37 cellular contexts compared by ENCODE assay signal in the genomic region with DNA sequence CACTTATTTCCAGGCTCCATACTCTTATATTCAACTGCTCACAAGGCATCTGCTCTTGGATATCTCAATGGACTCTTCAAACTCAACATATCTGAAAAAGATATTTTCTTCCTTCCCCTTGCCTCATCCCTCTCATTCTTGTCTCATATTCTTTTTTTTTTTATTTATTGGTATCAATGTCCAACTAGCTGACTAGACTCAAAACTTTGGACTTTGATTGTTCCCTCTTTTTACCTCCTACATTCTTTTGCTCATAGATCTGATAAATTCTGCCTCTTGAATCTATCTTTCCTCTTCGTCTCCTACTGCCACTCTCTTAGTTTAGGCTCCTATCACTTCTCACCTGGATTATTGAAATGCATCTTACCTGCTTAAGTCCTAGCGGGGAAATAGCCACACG.
"Had no signal": no experiment of that assay in that cellular context is flagged by ENCODE, and none has a peak within 500 bp of the region (broad histone marks: within the 10 kb centered on the region; RNA-seq: fewer than 3 reads in every experiment).

No MANE protein-coding gene starts in this region.

- ATAC-seq: activated CD8-positive, alpha-beta T cell treated with anti-CD3 and anti-CD28 coated beads for 36 hours; activated naive CD4-positive, alpha-beta T cell treated with anti-CD3 and anti-CD28 coated beads, Interleukin-2, amount 50 U/mL, for 72 hours; activated T-cell treated with anti-CD3 and anti-CD28 coated beads, Interleukin-2, amount 50 U/mL, for 4 hours; activated T-cell treated with anti-CD3 and anti-CD28 coated beads, Interleukin-2, amount 50 U/mL, for 72 hours; activated T-helper 17 cell treated with anti-CD3 and anti-CD28 coated beads, Interleukin-2, amount 50 U/mL, for 72 hours; body of pancreas had no signal

- H3K4me3 ChIP-seq: adrenal gland, body of pancreas, breast epithelium had no signal

- FAIRE-seq: astrocyte, TTC549 had no signal

- H3K9me3 Mint-ChIP-seq: activated CD4-positive, alpha-beta memory T cell treated with anti-CD3 and anti-CD28 coated beads for 36 hours; activated CD4-positive, alpha-beta T cell treated with anti-CD3 and anti-CD28 coated beads, Interleukin-2, amount 10 ng/mL, durations not matched to agents 24 days and 14 days; activated CD8-positive, alpha-beta T cell treated with anti-CD3 and anti-CD28 coated beads for 36 hours; activated naive CD4-positive, alpha-beta T cell treated with anti-CD3 and anti-CD28 coated beads for 36 hours; activated naive CD8-positive, alpha-beta T cell treated with anti-CD3 and anti-CD28 coated beads for 36 hours; activated T-cell treated with anti-CD3 and anti-CD28 coated beads, Interleukin-2, amount 50 U/mL, for 4 hours; activated T-cell treated with anti-CD3 and anti-CD28 coated beads, Interleukin-2, amount 50 U/mL, for 72 hours; activated T-helper 1 cell treated with anti-CD3 and anti-CD28 coated beads, Interleukin-12 subunit alpha, Interleukin-12 subunit beta, Interleukin-2, Interleukin-4 antibody, amounts not matched to agents 30 ng/mL and 10 ng/mL and 1 ng/mL, durations not matched to agents 14 hours and 24 hours and 36 hours; activated T-helper 17 cell treated with anti-CD3 and anti-CD28 coated beads, Interleukin-2, amount 50 U/mL, for 72 hours; T-helper 1 cell treated with Interleukin-12 subunit alpha and Interleukin-12 subunit beta and Interleukin-4 antibody, amounts not matched to agents 30 μg/mL and 1 μg/mL, for 36 hours; T-helper 2 cell treated with Interferon-gamma antibody and Interleukin-4, amounts not matched to agents 5 μg/mL and 100 μg/mL, for 36 hours had no signal

- H3K27ac ChIP-seq: adrenal gland, body of pancreas, brain microvascular endothelial cell, breast epithelium, VCaP had no signal

- H3K4me1 ChIP-seq: adrenal gland, body of pancreas, breast epithelium had no signal

- H3K27me3 Mint-ChIP-seq: activated B cell treated with CpG ODN at 0.5 μM for 24 hours; activated CD4-positive, alpha-beta memory T cell treated with anti-CD3 and anti-CD28 coated beads for 36 hours; activated CD4-positive, alpha-beta T cell treated with anti-CD3 and anti-CD28 coated beads, Interleukin-2, amount 10 ng/mL, durations not matched to agents 24 days and 14 days; activated CD8-positive, alpha-beta T cell treated with anti-CD3 and anti-CD28 coated beads for 36 hours; activated naive CD8-positive, alpha-beta T cell treated with anti-CD3 and anti-CD28 coated beads for 36 hours; activated T-helper 17 cell treated with anti-CD3 and anti-CD28 coated beads, Interleukin-2, amount 50 U/mL, for 72 hours had no signal

- H3K36me3 ChIP-seq: adrenal gland, brain microvascular endothelial cell, breast epithelium had no signal

- H3K27ac Mint-ChIP-seq: activated B cell treated with CpG ODN at 0.5 μM for 24 hours; activated CD4-positive, alpha-beta memory T cell treated with anti-CD3 and anti-CD28 coated beads for 36 hours; activated CD4-positive, alpha-beta T cell treated with anti-CD3 and anti-CD28 coated beads, Interleukin-2, amount 10 ng/mL, durations not matched to agents 24 days and 14 days; activated CD8-positive, alpha-beta T cell treated with anti-CD3 and anti-CD28 coated beads for 36 hours; activated naive CD4-positive, alpha-beta T cell treated with anti-CD3 and anti-CD28 coated beads for 36 hours; activated naive CD4-positive, alpha-beta T cell treated with anti-CD3 and anti-CD28 coated beads, Interleukin-2, amount 50 U/mL, for 72 hours; activated naive CD8-positive, alpha-beta T cell treated with anti-CD3 and anti-CD28 coated beads for 36 hours; activated T-cell treated with anti-CD3 and anti-CD28 coated beads, Interleukin-2, amount 50 U/mL, for 72 hours; activated T-helper 1 cell treated with anti-CD3 and anti-CD28 coated beads, Interleukin-12 subunit alpha, Interleukin-12 subunit beta, Interleukin-2, Interleukin-4 antibody, amounts not matched to agents 30 ng/mL and 10 ng/mL and 1 ng/mL, durations not matched to agents 14 hours and 24 hours and 36 hours; activated T-helper 17 cell treated with anti-CD3 and anti-CD28 coated beads, Interleukin-2, amount 50 U/mL, for 72 hours; T-helper 1 cell treated with Interleukin-12 subunit alpha and Interleukin-12 subunit beta and Interleukin-4 antibody, amounts not matched to agents 30 μg/mL and 1 μg/mL, for 36 hours; T-helper 2 cell treated with Interferon-gamma antibody and Interleukin-4, amounts not matched to agents 5 μg/mL and 100 μg/mL, for 36 hours had no signal

- H3K9me3 ChIP-seq: adrenal gland, body of pancreas, breast epithelium had no signal

- H3K27me3 ChIP-seq: adrenal gland, body of pancreas, brain microvascular endothelial cell, breast epithelium had no signal

- H3K4me3 Mint-ChIP-seq: activated B cell treated with CpG ODN at 0.5 μM for 24 hours; activated CD4-positive, alpha-beta memory T cell treated with anti-CD3 and anti-CD28 coated beads for 36 hours; activated CD4-positive, alpha-beta T cell treated with anti-CD3 and anti-CD28 coated beads, Interleukin-2, amount 10 ng/mL, durations not matched to agents 24 days and 14 days; activated CD8-positive, alpha-beta T cell treated with anti-CD3 and anti-CD28 coated beads for 36 hours; activated naive CD4-positive, alpha-beta T cell treated with anti-CD3 and anti-CD28 coated beads for 36 hours; activated naive CD8-positive, alpha-beta T cell treated with anti-CD3 and anti-CD28 coated beads for 36 hours; activated T-cell treated with anti-CD3 and anti-CD28 coated beads, Interleukin-2, amount 50 U/mL, for 4 hours; activated T-cell treated with anti-CD3 and anti-CD28 coated beads, Interleukin-2, amount 50 U/mL, for 72 hours; activated T-helper 1 cell treated with anti-CD3 and anti-CD28 coated beads, Interleukin-12 subunit alpha, Interleukin-12 subunit beta, Interleukin-2, Interleukin-4 antibody, amounts not matched to agents 30 ng/mL and 10 ng/mL and 1 ng/mL, durations not matched to agents 14 hours and 24 hours and 36 hours; activated T-helper 17 cell treated with anti-CD3 and anti-CD28 coated beads, Interleukin-2, amount 50 U/mL, for 72 hours; T-helper 1 cell treated with Interleukin-12 subunit alpha and Interleukin-12 subunit beta and Interleukin-4 antibody, amounts not matched to agents 30 μg/mL and 1 μg/mL, for 36 hours; T-helper 2 cell treated with Interferon-gamma antibody and Interleukin-4, amounts not matched to agents 5 μg/mL and 100 μg/mL, for 36 hours had no signal

- DNase-seq: activated B cell treated with CpG ODN at 0.5 μM for 24 hours; activated CD4-positive, alpha-beta memory T cell treated with anti-CD3 and anti-CD28 coated beads for 36 hours; activated CD4-positive, alpha-beta T cell treated with anti-CD3 and anti-CD28 coated beads for 4 hours; activated CD4-positive, alpha-beta T cell treated with anti-CD3 and anti-CD28 coated beads, Interleukin-2, amount 10 ng/mL, durations not matched to agents 24 days and 14 days; activated CD4-positive, alpha-beta T cell treated with anti-CD3 and anti-CD28 coated beads, Interleukin-2, amount 50 U/mL, for 1 hour; activated CD4-positive, alpha-beta T cell treated with anti-CD3 and anti-CD28 coated beads, Interleukin-2, amount 50 U/mL, for 4 hours; activated CD4-positive, CD25-positive, alpha-beta regulatory T cell treated with anti-CD3 and anti-CD28 coated beads, Interleukin-2, amount 50 U/mL, for 72 hours; activated CD8-positive, alpha-beta memory T cell treated with anti-CD3 and anti-CD28 coated beads, Interleukin-2, amount 50 U/mL, for 4 hours; activated CD8-positive, alpha-beta T cell treated with anti-CD3 and anti-CD28 coated beads for 36 hours; activated effector memory CD4-positive, alpha-beta T cell treated with anti-CD3 and anti-CD28 coated beads, Interleukin-2, amount 50 U/mL, for 16 hours; activated gamma-delta T cell treated with Interleukin-2 at 50 U/mL for 16 hours; activated naive CD4-positive, alpha-beta T cell; activated naive CD4-positive, alpha-beta T cell treated with anti-CD3 and anti-CD28 coated beads for 36 hours; activated naive CD4-positive, alpha-beta T cell treated with anti-CD3 and anti-CD28 coated beads, Interleukin-2, amount 50 U/mL, for 16 hours; activated naive CD8-positive, alpha-beta T cell treated with anti-CD3 and anti-CD28 coated beads for 36 hours; activated T-cell treated with anti-CD3 and anti-CD28 coated beads for 4 hours; activated T-cell treated with anti-CD3 and anti-CD28 coated beads, Interleukin-2, amount 50 U/mL, for 1 hour; activated T-cell treated with anti-CD3 and anti-CD28 coated beads, Interleukin-2, amount 50 U/mL, for 4 hours; activated T-cell treated with anti-CD3 and anti-CD28 coated beads, Interleukin-2, amount 50 U/mL, for 72 hours; adrenal gland; amniotic stem cell; aorta; body of pancreas; brain microvascular endothelial cell; central memory CD4-positive, alpha-beta T cell; T-helper 1 cell; T-helper 2 cell; T-helper 9 cell had no signal

- H3K36me3 Mint-ChIP-seq: activated CD4-positive, alpha-beta memory T cell treated with anti-CD3 and anti-CD28 coated beads for 36 hours; activated naive CD4-positive, alpha-beta T cell treated with anti-CD3 and anti-CD28 coated beads, Interleukin-2, amount 50 U/mL, for 72 hours; activated naive CD8-positive, alpha-beta T cell treated with anti-CD3 and anti-CD28 coated beads for 36 hours had no signal
